In the genomic region with DNA sequence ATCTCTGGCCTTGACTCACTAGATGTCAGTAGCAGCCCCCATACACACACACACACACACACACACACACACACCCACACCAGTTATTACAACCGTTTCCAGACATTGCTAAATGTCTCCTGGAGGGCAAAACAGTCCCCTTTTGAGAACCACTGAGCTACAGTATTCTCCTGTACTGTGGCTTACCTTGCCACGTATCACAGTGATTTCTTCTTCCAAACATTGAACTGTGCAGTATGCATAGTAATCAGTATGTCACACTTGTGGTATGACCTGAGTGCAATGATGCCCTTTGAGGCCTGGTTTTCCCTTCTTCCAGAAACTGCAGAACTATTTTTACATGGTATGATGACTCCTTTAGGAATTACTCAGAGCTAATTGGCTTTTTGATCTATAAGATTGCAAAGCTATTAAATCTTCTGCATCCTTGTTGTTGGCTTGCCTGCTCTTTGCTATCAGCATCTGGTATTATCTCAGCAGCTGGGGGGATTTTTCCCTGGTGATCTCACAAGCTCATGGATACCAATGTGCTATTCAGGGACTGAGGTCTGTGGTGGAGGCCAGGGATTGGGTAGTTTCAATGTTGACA, we compare ENCODE assay signal across 17 cellular contexts. TPM values are rescaled to one million over a fixed set of nuclear protein-coding genes. Genes with fewer than 3 reads are reported as not detected.
DNase-seq lines count a peak whose midpoint lies in the region; ATAC-seq and TF ChIP-seq lines count a peak whose summit lies in the region.
"Had no signal": no experiment of that assay in that cellular context is flagged by ENCODE, and none has a peak within 500 bp of the region (broad histone marks: within the 10 kb centered on the region; RNA-seq: fewer than 3 reads in every experiment).

No MANE protein-coding gene starts in this region.

- no peaks in the 10 kb centered on the region for H3K36me3 ChIP-seq in upper lobe of left lung
- H3K36me3 ChIP-seq: colonic mucosa, ovary had no signal

- TF ChIP-seq CTCF in type B pancreatic cell (conservative IDR thresholded peaks at IDR 0.05): no peak
- TF ChIP-seq CTCF in upper lobe of left lung (IDR thresholded peaks at IDR 0.05): no peak

- H3K27me3 ChIP-seq in upper lobe of left lung: no peaks in the 10 kb centered on the region
- H3K27me3 ChIP-seq: colonic mucosa, ovary had no signal

- TF ChIP-seq EP300 in upper lobe of left lung (IDR thresholded peaks at IDR 0.05): no peak

- H3K9me3 Mint-ChIP-seq in stimulated activated naive CD8-positive, alpha-beta T cell treated with anti-CD3 and anti-CD28 coated beads, Interleukin-15, amount 100 ng/mL, for 72 hours: no peaks in the 10 kb centered on the region
- no peaks in the 10 kb centered on the region for H3K9me3 Mint-ChIP-seq in type B pancreatic cell
- H3K9me3 Mint-ChIP-seq: activated T-helper 2 cell treated with anti-CD3 and anti-CD28 coated beads, Interferon-gamma antibody, Interleukin-2, Interleukin-4, amounts not matched to agents 10 μg/mL and 5 μg/mL and 100 μg/mL, durations not matched to agents 14 hours and 24 hours and 36 hours had no signal

- 42 to 71% methylated on average over 1 to 2 of the region's 2 CpGs for WGBS in upper lobe of left lung, 2 donors

- in situ Hi-C loops in SK-MEL-5 (cut with HindIII; ENCODE audit: low pct_unique_long_range_greater_than_20kb, low sequenced_read_pairs): no loop called here

- peak overlapping the region in 1 of 2 donors; percentile 57 for H3K27ac Mint-ChIP-seq in stimulated activated naive CD8-positive, alpha-beta T cell treated with anti-CD3 and anti-CD28 coated beads, Interleukin-15, amount 100 ng/mL, for 72 hours
- peak overlapping the region; percentile 8 for H3K27ac Mint-ChIP-seq in type B pancreatic cell
- H3K27ac Mint-ChIP-seq: activated T-helper 2 cell treated with anti-CD3 and anti-CD28 coated beads, Interferon-gamma antibody, Interleukin-2, Interleukin-4, amounts not matched to agents 10 μg/mL and 5 μg/mL and 100 μg/mL, durations not matched to agents 14 hours and 24 hours and 36 hours had no signal

- no peak overlapping the region for H3K4me3 Mint-ChIP-seq in stimulated activated naive CD8-positive, alpha-beta T cell treated with anti-CD3 and anti-CD28 coated beads, Interleukin-15, amount 100 ng/mL, for 72 hours
- peak overlapping the region; percentile 7 for H3K4me3 Mint-ChIP-seq in type B pancreatic cell

- H3K4me3 ChIP-seq in upper lobe of left lung: no peak overlapping the region
- H3K4me3 ChIP-seq: colonic mucosa, ovary had no signal

- DNase-seq in stimulated activated naive CD8-positive, alpha-beta T cell treated with anti-CD3 and anti-CD28 coated beads, Interleukin-15, Interleukin-2, amounts not matched to agents 100 U/mL and 50 U/mL, for 24 hours: no peak
- DNase-seq in stimulated activated naive CD8-positive, alpha-beta T cell treated with anti-CD3 and anti-CD28 coated beads, Interleukin-15, amount 100 ng/mL, for 72 hours: no peak
- peak; percentile 7 for DNase-seq in SK-MEL-5 (ENCODE audit: low read depth, low spot score)
- peak; percentile 58 for DNase-seq in glomerular visceral epithelial cell (ENCODE audit: extremely low spot score)
- DNase-seq in type B pancreatic cell (ENCODE audit: extremely low spot score, unreplicated experiment): no peak
- no peak for DNase-seq in NCI-H748 (lab: John Stamatoyannopoulos, UW; ENCODE audit: unreplicated experiment)
- no peak for DNase-seq in upper lobe of left lung
- DNase-seq: activated CD4-positive, alpha-beta T cell treated with anti-CD3 and anti-CD28 coated beads for 4 hours; AML-193; colonic mucosa; GDM1; left ventricle myocardium superior; NCI-H1930; ovary; stimulated activated CD8-positive, alpha-beta memory T cell treated with anti-CD3 and anti-CD28 coated beads, Interleukin-4, amount 100 ng/mL, for 48 hours had no signal

- no peak overlapping the region for H3K27ac ChIP-seq in upper lobe of left lung
- H3K27ac ChIP-seq: colonic mucosa, ovary had no signal

- peaks cover 6% of the 10 kb centered on the region for H3K4me1 Mint-ChIP-seq in stimulated activated naive CD8-positive, alpha-beta T cell treated with anti-CD3 and anti-CD28 coated beads, Interleukin-15, amount 100 ng/mL, for 72 hours
- peaks cover 4% of the 10 kb centered on the region for H3K4me1 Mint-ChIP-seq in type B pancreatic cell (ENCODE audit: unreplicated experiment)

- H3K4me1 ChIP-seq in upper lobe of left lung: peaks cover 0 to 2% (median 0%) of the 10 kb centered on the region in 4 donors
- H3K4me1 ChIP-seq: colonic mucosa had no signal

- peak; percentile 64 for ATAC-seq in stimulated activated naive CD8-positive, alpha-beta T cell treated with anti-CD3 and anti-CD28 coated beads, Interleukin-15, Interleukin-2, amounts not matched to agents 100 U/mL and 50 U/mL, for 24 hours
- no peak for ATAC-seq in stimulated activated naive CD8-positive, alpha-beta T cell treated with anti-CD3 and anti-CD28 coated beads, Interleukin-15, amount 100 ng/mL, for 72 hours
- no peak for ATAC-seq in HG02840 (IDR thresholded peaks at IDR 0.05; ENCODE audit: low FRiP score, unreplicated experiment)
- no peak for ATAC-seq in upper lobe of left lung (ENCODE audit: low FRiP score in 2 of 2)
- ATAC-seq: left ventricle myocardium superior had no signal

- no peaks in the 10 kb centered on the region for H3K27me3 Mint-ChIP-seq in stimulated activated naive CD8-positive, alpha-beta T cell treated with anti-CD3 and anti-CD28 coated beads, Interleukin-15, amount 100 ng/mL, for 72 hours
- no peaks in the 10 kb centered on the region for H3K27me3 Mint-ChIP-seq in type B pancreatic cell

- H3K36me3 Mint-ChIP-seq in type B pancreatic cell: peaks cover 11% of the 10 kb centered on the region

- H3K9me3 ChIP-seq in upper lobe of left lung: no peaks in the 10 kb centered on the region
- H3K9me3 ChIP-seq: colonic mucosa, ovary had no signal

- TF ChIP-seq POLR2A in upper lobe of left lung (IDR thresholded peaks at IDR 0.05): no peak

RNA-seq across cellular contexts. Expression of a gene that starts 3.6 kb away (rescaled TPM):
- total RNA-seq in SK-MEL-5 (2014; rRNA removed; shearing (Covaris generic)): 59.7 and 63.0 TPM in 2 replicates
- 33.2 and 52.3 TPM in 2 replicates for polyA plus RNA-seq in SK-MEL-5 (2015; cell fraction: cytosol; rRNA removed)
- 585 and 719 TPM in 2 replicates for polyA plus RNA-seq in SK-MEL-5 (2015; cell fraction: nucleus; rRNA removed)
- total RNA-seq in type B pancreatic cell (ENCODE audit: low replicate concordance): 80.5 and 96.2 TPM in 2 replicates
- total RNA-seq in upper lobe of left lung: 100 to 1,000 TPM in 3 of 6 donors, 10 to 100 TPM in 3; 63.0 to 229 (median 103) TPM

Comparison
In these comparisons a context has a peak if more than half of its experiments do, and no peak if none do; other contexts are left out.
1. DNase-seq: peak in SK-MEL-5 (single experiment) and glomerular visceral epithelial cell (single experiment); none in stimulated activated naive CD8-positive, alpha-beta T cell treated with anti-CD3 and anti-CD28 coated beads, Interleukin-15, Interleukin-2, amounts not matched to agents 100 U/mL and 50 U/mL, for 24 hours (single experiment), stimulated activated naive CD8-positive, alpha-beta T cell treated with anti-CD3 and anti-CD28 coated beads, Interleukin-15, amount 100 ng/mL, for 72 hours (0 of 2), type B pancreatic cell (single experiment), NCI-H748 (single experiment) and upper lobe of left lung (0 of 2).